ENCODE assay signal across 20 cellular contexts in genomic region chr4:188430384-188430783, GRCh38.
DNase-seq lines count a peak whose midpoint lies in the region; ATAC-seq and TF ChIP-seq lines count a peak whose summit lies in the region.
"Had no signal": no experiment of that assay in that cellular context is flagged by ENCODE, and none has a peak within 500 bp of the region (broad histone marks: within the 10 kb centered on the region; RNA-seq: fewer than 3 reads in every experiment).

No MANE protein-coding gene starts in this region.

- TF ChIP-seq CTCF in SK-N-SH (IDR thresholded peaks at IDR 0.05) (no peak), GM23338 (conservative IDR thresholded peaks at IDR 0.05; ENCODE audit: low read depth in 2 of 2) (no peak), heart left ventricle (IDR thresholded peaks at IDR 0.05) (no peak), progenitor cell of endocrine pancreas (IDR thresholded peaks at IDR 0.05; ENCODE audit: unreplicated experiment) (no peak)

- peaks cover 0 to 6% of the 10 kb centered on the region in 2 experiments; a peak in 1 of 4 replicates for H3K4me1 ChIP-seq in SK-N-SH (ENCODE audit: control insufficient read depth in 1 of 2, insufficient read depth in 2 of 2, low read depth in 1 of 2, low read length in 1 of 2)
- H3K4me1 ChIP-seq in GM23338 (ENCODE audit: insufficient read depth), result peaks cover 30% of the 10 kb centered on the region
- peaks cover 0 to 6% (median 0%) of the 10 kb centered on the region in 12 donors for H3K4me1 ChIP-seq in heart left ventricle
- H3K4me1 ChIP-seq: HAP-1 had no signal

- peaks cover 4% of the 10 kb centered on the region; the same call in 2 of the 3 replicates for H3K9me3 Mint-ChIP-seq in GM23338
- H3K9me3 Mint-ChIP-seq in progenitor cell of endocrine pancreas (ENCODE audit: low read depth), result peaks cover 14% of the 10 kb centered on the region

- H3K4me3 ChIP-seq in SK-N-SH (ENCODE audit: low read depth in 2 of 2, low read length in 1 of 2) (no peak overlapping the region; a peak in 1 of 4 replicates), GM23338 (no peak overlapping the region), heart left ventricle (no peak overlapping the region)
- H3K4me3 ChIP-seq: HAP-1, K562, MG63, PC-9 had no signal

- H3K27me3 ChIP-seq in SK-N-SH (ENCODE audit: insufficient read depth) (no peaks in the 10 kb centered on the region), GM23338 (ENCODE audit: insufficient read depth) (no peaks in the 10 kb centered on the region), heart left ventricle (no peaks in the 10 kb centered on the region)
- H3K27me3 ChIP-seq: MG63 had no signal

- peak overlapping the region; percentile 33; the same call in 1 of the 2 replicates for H3K9ac ChIP-seq in SK-N-SH

- CTCF ChIA-PET in SK-N-SH (lab: Yijun Ruan, JAX), result no interaction called here

- H3K9me3 ChIP-seq in SK-N-SH (no peaks in the 10 kb centered on the region), heart left ventricle (peaks cover 0 to 3% (median 0%) of the 10 kb centered on the region in 12 donors)
- H3K9me3 ChIP-seq: HAP-1, MG63 had no signal

- H3K27ac Mint-ChIP-seq in GM23338 (no peak overlapping the region), progenitor cell of endocrine pancreas (peak overlapping the region; percentile 50)
- H3K27ac Mint-ChIP-seq: HFFc6 had no signal

- H3K4me2 ChIP-seq in SK-N-SH (no peak overlapping the region), GM23338 (no peak overlapping the region)
- H3K4me2 ChIP-seq: PC-9 had no signal

- DNase-seq in SK-N-SH (no peak), GM23338 (ENCODE audit: low spot score) (no peak), heart left ventricle (no peak), progenitor cell of endocrine pancreas (ENCODE audit: low spot score, unreplicated experiment) (no peak), KG1 (lab: John Stamatoyannopoulos, UW) (no peak)
- DNase-seq in stimulated activated CD4-positive, alpha-beta T cell treated with anti-CD3 and anti-CD28 coated beads, Interleukin-1b, Interleukin-23, amount 100 ng/mL, for 48 hours, result no peak
- DNase-seq: 8988T, HFFc6, MG63, NCI-H1105 treated with DMSO at 0.1 percent for 48 hours, NCI-H146, NCI-H2029, NCI-H446, NCI-H524 treated with DMSO at 0.1 percent for 48 hours, PC-9, SHP77 had no signal

- no peak for TF ChIP-seq EP300 in SK-N-SH (IDR thresholded peaks at IDR 0.05; ENCODE audit: borderline replicate concordance in 1 of 2, low read depth in 1 of 2, low read length in 1 of 2)

- H3K36me3 Mint-ChIP-seq in GM23338 (ENCODE audit: low read depth) (peaks cover 13% of the 10 kb centered on the region), progenitor cell of endocrine pancreas (ENCODE audit: insufficient read depth) (peaks cover 5% of the 10 kb centered on the region)

- WGBS in SK-N-SH (ENCODE audit: low lambda C conversion rate), result 36% methylated on average over 2 of the region's 2 CpGs
- WGBS in heart left ventricle, 4 donors, result 7 to 13% (median 11%) methylated on average over 2 of the region's 2 CpGs

- H3K36me3 ChIP-seq in SK-N-SH (replicated peaks in 1 of 2; ENCODE audit: control insufficient read depth in 1 of 2, insufficient read depth in 2 of 2, low read length in 1 of 2), result no peaks in the 10 kb centered on the region
- no peaks in the 10 kb centered on the region for H3K36me3 ChIP-seq in GM23338 (ENCODE audit: insufficient read depth)
- H3K36me3 ChIP-seq in heart left ventricle, result no peaks in the 10 kb centered on the region
- H3K36me3 ChIP-seq: HAP-1, MG63 had no signal

- intact Hi-C loops in heart left ventricle (cut with DNase I), result no loop called here

- H3K27ac ChIP-seq in SK-N-SH (ENCODE audit: low read depth in 2 of 2, low read length in 1 of 2) (peak overlapping the region in 1 of 2 experiments; percentile 69; a peak in 2 of 4 replicates), GM23338 (ENCODE audit: low read depth) (0 out of 2 replicates have a peak overlapping the region, but pooled peaks have one; percentile 62), heart left ventricle (no peak overlapping the region)
- H3K27ac ChIP-seq: PC-9 had no signal

- POLR2A ChIA-PET in SK-N-SH (lab: Yijun Ruan, JAX), result no interaction called here

- no peak overlapping the region for H2AFZ ChIP-seq in SK-N-SH (ENCODE audit: low read depth)
- H2AFZ ChIP-seq in GM23338, result no peak overlapping the region
- H2AFZ ChIP-seq: PC-9 had no signal

- no peak for TF ChIP-seq POLR2A in heart left ventricle (IDR thresholded peaks at IDR 0.05)

- H3K4me1 Mint-ChIP-seq in GM23338 (peaks cover 34% of the 10 kb centered on the region), progenitor cell of endocrine pancreas (ENCODE audit: low read depth) (peaks cover 26% of the 10 kb centered on the region)

- H3K27me3 Mint-ChIP-seq in GM23338 (ENCODE audit: insufficient read depth, low read depth, poor library complexity) (peaks cover 4% of the 10 kb centered on the region), progenitor cell of endocrine pancreas (no peaks in the 10 kb centered on the region)

- ATAC-seq in SK-N-SH treated with all-trans-retinoic acid at 6 μM for 48 hours, result no peak
- ATAC-seq in GM23338, result no peak
- ATAC-seq in heart left ventricle, result peak in 3 of 4 donors; percentile 50 to 61 (median 52)
- ATAC-seq: HepG2, K562 had no signal

- H4K20me1 ChIP-seq in SK-N-SH (ENCODE audit: insufficient read depth) (no peaks in the 10 kb centered on the region), GM23338 (replicated peaks; ENCODE audit: insufficient read depth) (no peaks in the 10 kb centered on the region)

- H3K9me2 ChIP-seq in SK-N-SH (no peaks in the 10 kb centered on the region), GM23338 (ENCODE audit: insufficient read depth) (no peaks in the 10 kb centered on the region)

- H3K79me2 ChIP-seq in SK-N-SH (ENCODE audit: insufficient read depth) (no peaks in the 10 kb centered on the region), GM23338 (replicated peaks; ENCODE audit: insufficient read depth) (no peaks in the 10 kb centered on the region)

- TF ChIP-seq RAD21 in SK-N-SH (IDR thresholded peaks at IDR 0.05; ENCODE audit: low read length), result no peak

- H3F3A ChIP-seq in SK-N-SH (replicated peaks; ENCODE audit: insufficient read depth) (no peaks in the 10 kb centered on the region), GM23338 (replicated peaks; ENCODE audit: low read depth) (no peaks in the 10 kb centered on the region)

- H3K4me3 Mint-ChIP-seq in GM23338 (no peak overlapping the region), progenitor cell of endocrine pancreas (ENCODE audit: low read depth) (no peak overlapping the region)
- H3K4me3 Mint-ChIP-seq: HFFc6 had no signal

TF ChIP-seq in SK-N-SH, 30 proteins besides CTCF, POLR2A, EP300 and RAD21 (continues in another document):
- TF ChIP-seq USF1 (IDR thresholded peaks at IDR 0.05; ENCODE audit: borderline replicate concordance, low read depth) (no peak), FOSL2 (IDR thresholded peaks at IDR 0.05; ENCODE audit: borderline replicate concordance, low read depth) (no peak)

TF ChIP-seq in SK-N-SH treated with all-trans-retinoic acid at 6 μM for 48 hours, 23 proteins besides CTCF, POLR2A, EP300 and RAD21 (continues in another document):
- TF ChIP-seq ZNF8 (CRISPR knock-in tag; IDR thresholded peaks at IDR 0.05) (no peak), ZNF70 (CRISPR knock-in tag; IDR thresholded peaks at IDR 0.05) (no peak), CSDC2 (CRISPR knock-in tag; IDR thresholded peaks at IDR 0.05) (no peak), OSR1 (CRISPR knock-in tag; IDR thresholded peaks at IDR 0.05) (no peak), BACH2 (CRISPR knock-in tag; IDR thresholded peaks at IDR 0.05; ENCODE audit: borderline replicate concordance) (no peak), ESRRG (CRISPR knock-in tag; IDR thresholded peaks at IDR 0.05) (no peak), POU6F1 (CRISPR knock-in tag; IDR thresholded peaks at IDR 0.05; ENCODE audit: borderline replicate concordance, low read depth) (no peak), ZFP30 (CRISPR knock-in tag; IDR thresholded peaks at IDR 0.05) (no peak)

TF ChIP-seq in GM23338, 12 proteins besides CTCF, POLR2A, EP300 and RAD21 (continues in another document):
- TF ChIP-seq ZNF331 (CRISPR knock-in tag; IDR thresholded peaks at IDR 0.05; ENCODE audit: low read depth), result no peak
- no peak for TF ChIP-seq CREB1 (CRISPR knock-in tag; IDR thresholded peaks at IDR 0.05; ENCODE audit: low read depth)

Comparison
In these comparisons a context has a peak if more than half of its experiments do, and no peak if none do; other contexts are left out.
1. ATAC-seq: peak in heart left ventricle (3 of 4); none in SK-N-SH treated with all-trans-retinoic acid at 6 μM for 48 hours (single experiment) and GM23338 (single experiment).